In genomic region chr3:29591579-29591978, GRCh38 we compare ENCODE assay signal across 25 cellular contexts.
DNase-seq lines count a peak whose midpoint lies in the region; ATAC-seq, FAIRE-seq and TF ChIP-seq lines count a peak whose summit lies in the region.
"Had no signal": no experiment of that assay in that cellular context is flagged by ENCODE, and none has a peak within 500 bp of the region (broad histone marks: within the 10 kb centered on the region; RNA-seq: fewer than 3 reads in every experiment).

No MANE protein-coding gene starts in this region.

- no peak overlapping the region for H3K23ac ChIP-seq in trophoblast cell (ENCODE audit: low read length)

- H3K79me2 ChIP-seq in hepatocyte, result no peaks in the 10 kb centered on the region
- no peaks in the 10 kb centered on the region for H3K79me2 ChIP-seq in trophoblast cell (ENCODE audit: control insufficient read depth, insufficient read depth, low read length, poor library complexity)

- no peaks in the 10 kb centered on the region for H3K79me1 ChIP-seq in trophoblast cell (ENCODE audit: low read length)

- TF ChIP-seq POLR2A in A549 (IDR thresholded peaks at IDR 0.05; ENCODE audit: low read length), result no peak

- peak overlapping the region; percentile 11; the same call in 2 of the 3 replicates for H3K4me2 ChIP-seq in A549
- H3K4me2 ChIP-seq in hepatocyte, result no peak overlapping the region
- H3K4me2 ChIP-seq in trophoblast cell (ENCODE audit: low read length), result no peak overlapping the region
- H3K4me2 ChIP-seq: BLaER1 treated with 17β-estradiol and CSF1 and Interleukin-3, amounts not matched to agents 10 nM and 100 nM had no signal

- H3K27me3 ChIP-seq in bronchial epithelial cell (ENCODE audit: control insufficient read depth, insufficient read depth, low read length) (no peaks in the 10 kb centered on the region), hepatocyte (no peaks in the 10 kb centered on the region), trophoblast cell (ENCODE audit: insufficient read depth, low read length) (no peaks in the 10 kb centered on the region)
- H3K27me3 ChIP-seq: BE2C; BLaER1 treated with 17β-estradiol and CSF1 and Interleukin-3, amounts not matched to agents 10 nM and 100 nM had no signal

- H3K9me3 Mint-ChIP-seq in activated T-cell treated with anti-CD3 and anti-CD28 coated beads, Interleukin-2, amount 50 U/mL, for 4 hours, result no peaks in the 10 kb centered on the region

- CTCF ChIA-PET in A549 (lab: Yijun Ruan, JAX), result no interaction called here

- no peak overlapping the region for H3K4ac ChIP-seq in trophoblast cell (ENCODE audit: low read depth, low read length)

- FAIRE-seq in A549 (lab: Jason Lieb, UNC), result peak; percentile 7
- FAIRE-seq in bronchial epithelial cell (lab: Jason Lieb, UNC), result no peak
- FAIRE-seq: A204.1, GM12892, H1 had no signal

- ATAC-seq in A549, result peak; percentile 76 to 92
- ATAC-seq in activated T-cell treated with anti-CD3 and anti-CD28 coated beads, Interleukin-2, amount 50 U/mL, for 4 hours, result no peak
- ATAC-seq in GM21367 (IDR thresholded peaks at IDR 0.05; ENCODE audit: unreplicated experiment), result no peak

- H3K36me3 ChIP-seq in bronchial epithelial cell (ENCODE audit: control insufficient read depth, insufficient read depth, low read length), result no peaks in the 10 kb centered on the region
- H3K36me3 ChIP-seq in hepatocyte (replicated peaks; ENCODE audit: insufficient read depth, low read depth), result no peaks in the 10 kb centered on the region
- H3K36me3 ChIP-seq in trophoblast cell (ENCODE audit: control insufficient read depth in 1 of 2, insufficient read depth in 2 of 2, low read length in 2 of 2), result no peaks in the 10 kb centered on the region
- H3K36me3 ChIP-seq: BE2C; BLaER1 treated with 17β-estradiol and CSF1 and Interleukin-3, amounts not matched to agents 10 nM and 100 nM had no signal

- no peak overlapping the region for H4K12ac ChIP-seq in trophoblast cell (ENCODE audit: low read depth, low read length)

- no peak overlapping the region for H4K91ac ChIP-seq in trophoblast cell (ENCODE audit: low read depth, low read length)

- TF ChIP-seq EP300 in A549 (IDR thresholded peaks at IDR 0.05), result peak; percentile 22 to 32; a peak in 2 of 5 replicates

- no peaks in the 10 kb centered on the region for H3K36me3 Mint-ChIP-seq in activated T-cell treated with anti-CD3 and anti-CD28 coated beads, Interleukin-2, amount 50 U/mL, for 4 hours (ENCODE audit: insufficient read depth)
- H3K36me3 Mint-ChIP-seq: CD4-positive, alpha-beta memory T cell had no signal

- H2AK5ac ChIP-seq in trophoblast cell (ENCODE audit: low read length), result no peak overlapping the region

- POLR2A ChIA-PET in A549 (lab: Yijun Ruan, JAX), result no interaction called here

- H3K9ac ChIP-seq in trophoblast cell (ENCODE audit: low read length), result no peak overlapping the region
- H3K9ac ChIP-seq: BLaER1 treated with 17β-estradiol and CSF1 and Interleukin-3, amounts not matched to agents 10 nM and 100 nM; GM23248 had no signal

- no peak overlapping the region for H3K4me3 Mint-ChIP-seq in activated T-cell treated with anti-CD3 and anti-CD28 coated beads, Interleukin-2, amount 50 U/mL, for 4 hours
- H3K4me3 Mint-ChIP-seq: CD4-positive, alpha-beta memory T cell had no signal

- TF ChIP-seq CTCF in A549 (IDR thresholded peaks at IDR 0.05), result no peak
- no peak for TF ChIP-seq CTCF in VCaP (conservative IDR thresholded peaks at IDR 0.05)
- no peak for TF ChIP-seq CTCF in bronchial epithelial cell (IDR thresholded peaks at IDR 0.05; ENCODE audit: insufficient read depth, low read length, severe bottlenecking)
- TF ChIP-seq CTCF in hepatocyte (IDR thresholded peaks at IDR 0.05; ENCODE audit: poor library complexity), result no peak
- TF ChIP-seq CTCF in coronary artery (IDR thresholded peaks at IDR 0.05), result no peak

- no peaks in the 10 kb centered on the region for H3K9me2 ChIP-seq in hepatocyte (replicated peaks; ENCODE audit: insufficient read depth)

- H3K4me3 ChIP-seq in A549, result no peak overlapping the region
- no peak overlapping the region for H3K4me3 ChIP-seq in bronchial epithelial cell (ENCODE audit: low read depth, low read length)
- H3K4me3 ChIP-seq in hepatocyte, result no peak overlapping the region
- H3K4me3 ChIP-seq in trophoblast cell (ENCODE audit: low read depth, low read length), result no peak overlapping the region
- no peak overlapping the region for H3K4me3 ChIP-seq in coronary artery
- H3K4me3 ChIP-seq: BLaER1 treated with 17β-estradiol and CSF1 and Interleukin-3, amounts not matched to agents 10 nM and 100 nM; GM23248 had no signal

- H3K4me1 Mint-ChIP-seq in activated T-cell treated with anti-CD3 and anti-CD28 coated beads, Interleukin-2, amount 50 U/mL, for 4 hours (ENCODE audit: low read depth), result no peaks in the 10 kb centered on the region
- H3K4me1 Mint-ChIP-seq: CD4-positive, alpha-beta memory T cell had no signal

- H3K18ac ChIP-seq in trophoblast cell (ENCODE audit: low read length), result no peak overlapping the region

- H4K8ac ChIP-seq in trophoblast cell (ENCODE audit: low read depth, low read length), result no peak overlapping the region

- no peaks in the 10 kb centered on the region for H3K27me3 Mint-ChIP-seq in activated T-cell treated with anti-CD3 and anti-CD28 coated beads, Interleukin-2, amount 50 U/mL, for 4 hours (ENCODE audit: low read depth)
- H3K27me3 Mint-ChIP-seq: CD4-positive, alpha-beta memory T cell had no signal

- 8% methylated on average over 3 of the region's 3 CpGs for WGBS in A549 (ENCODE audit: missing lambda C conversion rate)
- 46% methylated on average over 3 of the region's 3 CpGs for WGBS in hepatocyte (ENCODE audit: low lambda C conversion rate, missing lambda C conversion rate)
- no CpG with 5 or more reads among the region's 3 CpGs for WGBS in trophoblast cell (ENCODE audit: extremely low coverage, insufficient coverage, insufficient read length)

- H3K14ac ChIP-seq in trophoblast cell (ENCODE audit: low read length), result no peak overlapping the region

- H4K20me1 ChIP-seq in hepatocyte (ENCODE audit: insufficient read depth, poor library complexity, severe bottlenecking), result no peaks in the 10 kb centered on the region
- H4K20me1 ChIP-seq: BLaER1 treated with 17β-estradiol and CSF1 and Interleukin-3, amounts not matched to agents 10 nM and 100 nM had no signal

- no peak overlapping the region for H2AFZ ChIP-seq in hepatocyte
- no peak overlapping the region for H2AFZ ChIP-seq in trophoblast cell (ENCODE audit: insufficient read depth, low read length, poor library complexity)
- H2AFZ ChIP-seq: GM23248 had no signal

- no peak overlapping the region for H2BK5ac ChIP-seq in trophoblast cell (ENCODE audit: low read depth, low read length, poor library complexity)

- H2BK12ac ChIP-seq in trophoblast cell (ENCODE audit: low read length), result no peak overlapping the region

- H3K27ac ChIP-seq in A549 (peak overlapping the region; percentile 20 to 27; a peak in 2 of 6 replicates), VCaP (0 out of 2 replicates have a peak overlapping the region, but pooled peaks have one; percentile 2), hepatocyte (no peak overlapping the region), trophoblast cell (ENCODE audit: low read depth, low read length) (no peak overlapping the region), coronary artery (no peak overlapping the region)
- H3K27ac ChIP-seq: 22Rv1; BLaER1 treated with 17β-estradiol and CSF1 and Interleukin-3, amounts not matched to agents 10 nM and 100 nM; GM23248 had no signal

- no peak overlapping the region for H2BK120ac ChIP-seq in trophoblast cell (ENCODE audit: insufficient read depth, low read length, poor library complexity)

- DNase-seq in A549 (ENCODE audit: low read depth in 1 of 2, low spot score in 1 of 2), result peak in 1 of 2 experiments; percentile 65
- peak; percentile 49 for DNase-seq in bronchial epithelial cell (ENCODE audit: low read depth)
- peak; percentile 11 for DNase-seq in hepatocyte (ENCODE audit: low spot score)
- DNase-seq in trophoblast cell, result no peak
- no peak for DNase-seq in activated T-cell treated with anti-CD3 and anti-CD28 coated beads, Interleukin-2, amount 50 U/mL, for 4 hours
- no peak for DNase-seq in coronary artery (ENCODE audit: low spot score)
- DNase-seq: ACHN; AML-193; BE2C; Calu3; CD4-positive, alpha-beta memory T cell; COR-L47; DMS53; DMS79 treated with DMSO at 0.1 percent for 48 hours; GF-D8; GM23248; H7; HCEC 1CT had no signal

- peaks cover 17% of the 10 kb centered on the region; the same call in 2 of the 3 replicates for H3K4me1 ChIP-seq in A549
- no peaks in the 10 kb centered on the region for H3K4me1 ChIP-seq in hepatocyte (ENCODE audit: insufficient read depth)
- no peaks in the 10 kb centered on the region for H3K4me1 ChIP-seq in trophoblast cell (ENCODE audit: control insufficient read depth in 1 of 2, insufficient read depth in 2 of 2, low read length in 2 of 2)
- H3K4me1 ChIP-seq: BE2C; BLaER1 treated with 17β-estradiol and CSF1 and Interleukin-3, amounts not matched to agents 10 nM and 100 nM had no signal

- H3K9me3 ChIP-seq in A549, result no peaks in the 10 kb centered on the region
- H3K9me3 ChIP-seq in hepatocyte (ENCODE audit: low read depth), result no peaks in the 10 kb centered on the region
- H3K9me3 ChIP-seq in trophoblast cell (ENCODE audit: insufficient read depth, low read depth, low read length), result no peaks in the 10 kb centered on the region
- H3K9me3 ChIP-seq: BE2C had no signal

- TF ChIP-seq RAD21 in A549 (conservative IDR thresholded peaks at IDR 0.05 in 1 of 2, IDR thresholded peaks at IDR 0.05 in 1 of 2), result peak in 1 of 2 experiments; percentile 33; a peak in 1 of 5 replicates

TF ChIP-seq in A549, 52 proteins besides CTCF, POLR2A, EP300 and RAD21 (continues in another document):
- TF ChIP-seq FOXS1 (CRISPR knock-in tag; IDR thresholded peaks at IDR 0.05), result no peak
- 0 out of 2 replicates have a peak, but pooled peaks have one; percentile 65 for TF ChIP-seq JUNB (IDR thresholded peaks at IDR 0.05)
- no peak for TF ChIP-seq ELK1 (IDR thresholded peaks at IDR 0.05; ENCODE audit: low read depth, low read length)
- no peak for TF ChIP-seq TP53 (CRISPR knock-in tag; IDR thresholded peaks at IDR 0.05)
- TF ChIP-seq GATA3 (IDR thresholded peaks at IDR 0.05; ENCODE audit: borderline replicate concordance), result peak; percentile 60; the same call in 1 of the 2 replicates
- no peak for TF ChIP-seq E2F6 (IDR thresholded peaks at IDR 0.05; ENCODE audit: borderline replicate concordance, low read depth)

Comparison
In these comparisons a context has a peak if more than half of its experiments do, and no peak if none do; other contexts are left out.
1. ATAC-seq: peak in A549 (2 of 2); none in activated T-cell treated with anti-CD3 and anti-CD28 coated beads, Interleukin-2, amount 50 U/mL, for 4 hours (0 of 2) and GM21367 (single experiment).
2. DNase-seq: peak in bronchial epithelial cell (single experiment) and hepatocyte (single experiment); none in trophoblast cell (0 of 2), activated T-cell treated with anti-CD3 and anti-CD28 coated beads, Interleukin-2, amount 50 U/mL, for 4 hours (single experiment) and coronary artery (single experiment).
3. H3K27ac ChIP-seq: peak in A549 (2 of 2) and VCaP (single experiment); none in hepatocyte (single experiment), trophoblast cell (single experiment) and coronary artery (0 of 2).